Comparison of ENCODE assay signal across 1 cellular context in genomic region chr9:114361542-114361941, GRCh38.
TF ChIP-seq lines count a peak whose summit lies in the region.

No MANE protein-coding gene starts in this region.

TF ChIP-seq in HepG2, 621 proteins besides CTCF, POLR2A, EP300 and RAD21:
- TF ChIP-seq, protein P1, sequence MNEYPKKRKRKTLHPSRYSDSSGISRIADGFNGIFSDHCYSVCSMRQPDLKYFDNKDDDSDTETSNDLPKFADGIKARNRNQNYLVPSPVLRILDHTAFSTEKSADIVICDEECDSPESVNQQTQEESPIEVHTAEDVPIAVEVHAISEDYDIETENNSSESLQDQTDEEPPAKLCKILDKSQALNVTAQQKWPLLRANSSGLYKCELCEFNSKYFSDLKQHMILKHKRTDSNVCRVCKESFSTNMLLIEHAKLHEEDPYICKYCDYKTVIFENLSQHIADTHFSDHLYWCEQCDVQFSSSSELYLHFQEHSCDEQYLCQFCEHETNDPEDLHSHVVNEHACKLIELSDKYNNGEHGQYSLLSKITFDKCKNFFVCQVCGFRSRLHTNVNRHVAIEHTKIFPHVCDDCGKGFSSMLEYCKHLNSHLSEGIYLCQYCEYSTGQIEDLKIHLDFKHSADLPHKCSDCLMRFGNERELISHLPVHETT (CRISPR knock-in tag; conservative IDR thresholded peaks at IDR 0.05) = no peak
- no peak for TF ChIP-seq MIER2 (CRISPR knock-in tag; IDR thresholded peaks at IDR 0.05)
